12 cellular contexts compared by ENCODE assay signal in the genomic region with DNA sequence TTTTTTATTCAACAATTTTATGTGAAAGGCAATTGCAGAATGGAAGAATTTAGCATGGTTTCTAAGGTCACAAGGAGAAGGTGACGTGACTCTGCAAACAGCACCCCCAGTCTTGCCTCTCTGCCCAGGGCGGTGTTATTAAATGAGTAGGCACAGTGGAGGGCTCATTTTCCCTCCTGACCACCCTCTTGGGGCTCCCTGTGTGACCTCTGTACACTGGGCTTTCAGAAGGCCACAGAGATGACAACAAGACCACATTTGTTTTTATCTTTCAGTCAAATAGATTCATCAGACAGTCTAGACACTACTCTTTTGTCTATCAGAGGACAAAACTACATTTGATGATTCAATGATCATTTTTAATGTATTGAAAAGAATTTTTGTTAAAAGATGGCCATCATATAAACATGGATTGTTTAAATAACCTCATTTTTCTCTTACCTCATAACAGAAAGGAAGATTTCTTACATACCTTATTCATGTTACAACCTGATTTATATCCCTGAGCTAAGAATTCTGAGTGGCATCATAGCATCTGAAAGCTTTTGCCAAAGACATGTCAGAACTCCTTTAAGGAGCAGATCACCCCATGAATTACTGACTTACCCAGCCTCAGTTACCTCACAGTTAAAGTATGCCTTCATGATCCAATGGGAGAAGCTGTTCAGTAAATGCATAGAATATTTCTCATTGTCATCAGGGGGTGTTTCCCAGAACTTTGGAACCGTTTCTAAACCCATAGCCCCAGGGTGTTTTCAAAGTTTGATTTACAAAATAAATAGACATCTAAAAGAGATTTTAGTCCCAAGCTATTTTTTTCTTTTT.
DNase-seq lines count a peak whose midpoint lies in the region; ATAC-seq and TF ChIP-seq lines count a peak whose summit lies in the region.
"Had no signal": no experiment of that assay in that cellular context is flagged by ENCODE, and none has a peak within 500 bp of the region (broad histone marks: within the 10 kb centered on the region; RNA-seq: fewer than 3 reads in every experiment).

No MANE protein-coding gene starts in this region.

- no peak for TF ChIP-seq CTCF in HFFc6 (IDR thresholded peaks at IDR 0.05)
- TF ChIP-seq CTCF in astrocyte of the spinal cord (IDR thresholded peaks at IDR 0.05; ENCODE audit: low read depth, low read length), result no peak
- no peak for TF ChIP-seq CTCF in progenitor cell of endocrine pancreas (IDR thresholded peaks at IDR 0.05; ENCODE audit: unreplicated experiment)

- no peak overlapping the region for H3K4me3 Mint-ChIP-seq in HFFc6
- no peak overlapping the region for H3K4me3 Mint-ChIP-seq in progenitor cell of endocrine pancreas (ENCODE audit: low read depth)
- H3K4me3 Mint-ChIP-seq: CD4-positive, alpha-beta T cell had no signal

- H3K27ac Mint-ChIP-seq in HFFc6 (no peak overlapping the region), progenitor cell of endocrine pancreas (peak overlapping the region; percentile 46)
- H3K27ac Mint-ChIP-seq: CD4-positive, alpha-beta T cell had no signal

- in situ Hi-C loops in astrocyte of the spinal cord (cut with HindIII; ENCODE audit: low sequenced_read_pairs), result no loop called here

- DNase-seq in HFFc6 (peak; percentile 46), astrocyte of the spinal cord (ENCODE audit: low read depth, low spot score) (peak; percentile 22), iPS-NIHi11 (ENCODE audit: low spot score) (peak; percentile 26), progenitor cell of endocrine pancreas (ENCODE audit: low spot score, unreplicated experiment) (no peak), NCI-H82 treated with DMSO at 0.1 percent for 48 hours (lab: John Stamatoyannopoulos, UW; ENCODE audit: unreplicated experiment) (no peak)
- no peak for DNase-seq in activated CD8-positive, alpha-beta memory T cell treated with anti-CD3 and anti-CD28 coated beads for 24 hours
- DNase-seq: CD4-positive, alpha-beta T cell; effector memory CD4-positive, alpha-beta T cell; PC-9; testis had no signal

- peaks cover 46% of the 10 kb centered on the region for H3K4me1 Mint-ChIP-seq in HFFc6 (ENCODE audit: low read depth)
- peaks cover 29% of the 10 kb centered on the region for H3K4me1 Mint-ChIP-seq in progenitor cell of endocrine pancreas (ENCODE audit: low read depth)

- H3K36me3 Mint-ChIP-seq in HFFc6 (ENCODE audit: low read depth) (no peaks in the 10 kb centered on the region), progenitor cell of endocrine pancreas (ENCODE audit: insufficient read depth) (no peaks in the 10 kb centered on the region)

- H3K27me3 Mint-ChIP-seq in HFFc6 (ENCODE audit: insufficient read depth), result peaks cover 2% of the 10 kb centered on the region
- H3K27me3 Mint-ChIP-seq in progenitor cell of endocrine pancreas, result no peaks in the 10 kb centered on the region

- ATAC-seq in GM21786 (IDR thresholded peaks at IDR 0.05; ENCODE audit: unreplicated experiment) (no peak), HG03139 (IDR thresholded peaks at IDR 0.05; ENCODE audit: unreplicated experiment) (no peak)

- H3K4me3 ChIP-seq in astrocyte of the spinal cord (ENCODE audit: low read depth, low read length), result no peak overlapping the region
- H3K4me3 ChIP-seq: PC-9, testis had no signal

- H3K9me3 Mint-ChIP-seq in HFFc6 (no peaks in the 10 kb centered on the region), progenitor cell of endocrine pancreas (ENCODE audit: low read depth) (no peaks in the 10 kb centered on the region)
- H3K9me3 Mint-ChIP-seq: CD4-positive, alpha-beta T cell had no signal

Comparison
In these comparisons a context has a peak if more than half of its experiments do, and no peak if none do; other contexts are left out.
1. DNase-seq: peak in HFFc6 (single experiment), astrocyte of the spinal cord (single experiment) and iPS-NIHi11 (single experiment); none in progenitor cell of endocrine pancreas (single experiment), NCI-H82 treated with DMSO at 0.1 percent for 48 hours (single experiment) and activated CD8-positive, alpha-beta memory T cell treated with anti-CD3 and anti-CD28 coated beads for 24 hours (single experiment).